In genomic region chr5:179822059-179822432, GRCh38 we compare ENCODE assay signal across 8 cellular contexts. TPM values are rescaled to one million over a fixed set of nuclear protein-coding genes. Genes with fewer than 3 reads are reported as not detected.
DNase-seq lines count a peak whose midpoint lies in the region; ATAC-seq, FAIRE-seq and TF ChIP-seq lines count a peak whose summit lies in the region.

No MANE protein-coding gene starts in this region.

- no peaks in the 10 kb centered on the region for H3K9me3 Mint-ChIP-seq in activated naive CD4-positive, alpha-beta T cell treated with anti-CD3 and anti-CD28 coated beads, Interleukin-2, amount 50 U/mL, for 24 hours
- no peaks in the 10 kb centered on the region for H3K9me3 Mint-ChIP-seq in memory B cell

- no peaks in the 10 kb centered on the region for H3K27me3 Mint-ChIP-seq in activated naive CD4-positive, alpha-beta T cell treated with anti-CD3 and anti-CD28 coated beads, Interleukin-2, amount 50 U/mL, for 24 hours
- H3K27me3 Mint-ChIP-seq in memory B cell, result no peaks in the 10 kb centered on the region

- no peaks in the 10 kb centered on the region for H3K27me3 ChIP-seq in body of pancreas
- H3K27me3 ChIP-seq in upper lobe of left lung, result no peaks in the 10 kb centered on the region

- peak overlapping the region; percentile 93 for H3K4me3 Mint-ChIP-seq in activated naive CD4-positive, alpha-beta T cell treated with anti-CD3 and anti-CD28 coated beads, Interleukin-2, amount 50 U/mL, for 24 hours
- peak overlapping the region; percentile 95 for H3K4me3 Mint-ChIP-seq in memory B cell

- peak overlapping the region; percentile 88 for H3K27ac Mint-ChIP-seq in activated naive CD4-positive, alpha-beta T cell treated with anti-CD3 and anti-CD28 coated beads, Interleukin-2, amount 50 U/mL, for 24 hours
- peak overlapping the region; percentile 99 for H3K27ac Mint-ChIP-seq in memory B cell

- TF ChIP-seq POLR2A in body of pancreas (IDR thresholded peaks at IDR 0.05) (no peak), upper lobe of left lung (IDR thresholded peaks at IDR 0.05) (no peak)

- DNase-seq in activated naive CD4-positive, alpha-beta T cell treated with Interleukin-2 at 50 U/mL for 16 hours, result no peak
- DNase-seq in body of pancreas (no peak), memory B cell (ENCODE audit: low spot score in 2 of 2) (no peak), upper lobe of left lung (no peak), NCI-H446 treated with DMSO at 0.1 percent for 48 hours (lab: John Stamatoyannopoulos, UW) (no peak), D721Med (ENCODE audit: insufficient read length, low spot score) (no peak), NCI-H2196 treated with DMSO at 0.1 percent for 48 hours (lab: John Stamatoyannopoulos, UW; ENCODE audit: unreplicated experiment) (no peak)

- H3K4me3 ChIP-seq in body of pancreas (peak overlapping the region in 1 of 2 donors; percentile 83), upper lobe of left lung (peak overlapping the region; percentile 66 to 99 (median 86))

- peaks cover 56% of the 10 kb centered on the region for H3K4me1 Mint-ChIP-seq in activated naive CD4-positive, alpha-beta T cell treated with anti-CD3 and anti-CD28 coated beads, Interleukin-2, amount 50 U/mL, for 24 hours
- peaks cover 33% of the 10 kb centered on the region for H3K4me1 Mint-ChIP-seq in memory B cell

- TF ChIP-seq EP300 in upper lobe of left lung (IDR thresholded peaks at IDR 0.05), result no peak

- H3K36me3 Mint-ChIP-seq in activated naive CD4-positive, alpha-beta T cell treated with anti-CD3 and anti-CD28 coated beads, Interleukin-2, amount 50 U/mL, for 24 hours, result peaks cover 5% of the 10 kb centered on the region
- H3K36me3 Mint-ChIP-seq in memory B cell, result peaks cover 9% of the 10 kb centered on the region

- whole genome bisulfite sequencing in body of pancreas, 2 donors, result 21% methylated on average over 3 of the region's 3 CpGs
- 47 to 52% methylated on average over 3 of the region's 3 CpGs for WGBS in upper lobe of left lung, 2 donors

- H3K36me3 ChIP-seq in body of pancreas (replicated peaks in 1 of 2; ENCODE audit: insufficient read depth in 1 of 2, low read depth in 2 of 2) (peaks cover 14 to 23% of the 10 kb centered on the region in 2 donors), upper lobe of left lung (peaks cover 35 to 53% (median 43%) of the 10 kb centered on the region in 4 donors)

- FAIRE-seq in D721Med (lab: Jason Lieb, UNC), result no peak

- ATAC-seq in body of pancreas (no peak), memory B cell (ENCODE audit: low read depth) (no peak), upper lobe of left lung (ENCODE audit: low FRiP score in 2 of 2) (no peak)

- H3K9me3 ChIP-seq in body of pancreas, result no peaks in the 10 kb centered on the region
- H3K9me3 ChIP-seq in upper lobe of left lung, result no peaks in the 10 kb centered on the region

- TF ChIP-seq CTCF in body of pancreas (IDR thresholded peaks at IDR 0.05), result no peak
- TF ChIP-seq CTCF in upper lobe of left lung (IDR thresholded peaks at IDR 0.05), result no peak
- TF ChIP-seq CTCF in D721Med (IDR thresholded peaks at IDR 0.05; ENCODE audit: insufficient read depth, missing control alignments), result no peak

- peaks cover 77% of the 10 kb centered on the region for H3K4me1 ChIP-seq in body of pancreas
- H3K4me1 ChIP-seq in upper lobe of left lung, result peaks cover 56 to 78% (median 66%) of the 10 kb centered on the region in 4 donors

- intact Hi-C loops in body of pancreas (cut with DNase I), result no loop called here

- peak overlapping the region in 3 of 4 donors; percentile 97 to 100 (median 99) for H3K27ac ChIP-seq in body of pancreas
- peak overlapping the region; percentile 98 to 100 (median 99) for H3K27ac ChIP-seq in upper lobe of left lung

RNA-seq across cellular contexts. Expression of gene SQSTM1, which starts 1.3 kb away (rescaled TPM):
- 100 to 1,000 TPM; 249 to 606 TPM for total RNA-seq in body of pancreas
- 100 to 1,000 TPM; 390 to 666 (median 574) TPM for total RNA-seq in upper lobe of left lung

RNA-seq across cellular contexts. Expression of gene MGAT4B, which starts 15.4 kb away (rescaled TPM):
- 10 to 100 TPM; 89.0 to 90.0 TPM for total RNA-seq in body of pancreas
- total RNA-seq in upper lobe of left lung, result 100 to 1,000 TPM; 107 to 266 (median 158) TPM

RNA-seq across cellular contexts. Expression of gene LTC4S, which starts 28.3 kb away (rescaled TPM):
- total RNA-seq in body of pancreas (10 to 100 TPM; 10.6 to 16.2 TPM), upper lobe of left lung (10 to 100 TPM in 5 of 6 donors, 1 to 10 TPM in 1; 6.7 to 33.1 (median 21.3) TPM)

RNA-seq across cellular contexts. Expression of gene MRNIP, which starts 36.6 kb away (rescaled TPM):
- total RNA-seq in body of pancreas (10 to 100 TPM; 23.4 to 34.8 TPM), upper lobe of left lung (100 to 1,000 TPM in 1 of 6 donors, 10 to 100 TPM in 5; 20.7 to 142 (median 33.2) TPM)
